Comparison of ENCODE assay signal across 11 cellular contexts in the genomic region with DNA sequence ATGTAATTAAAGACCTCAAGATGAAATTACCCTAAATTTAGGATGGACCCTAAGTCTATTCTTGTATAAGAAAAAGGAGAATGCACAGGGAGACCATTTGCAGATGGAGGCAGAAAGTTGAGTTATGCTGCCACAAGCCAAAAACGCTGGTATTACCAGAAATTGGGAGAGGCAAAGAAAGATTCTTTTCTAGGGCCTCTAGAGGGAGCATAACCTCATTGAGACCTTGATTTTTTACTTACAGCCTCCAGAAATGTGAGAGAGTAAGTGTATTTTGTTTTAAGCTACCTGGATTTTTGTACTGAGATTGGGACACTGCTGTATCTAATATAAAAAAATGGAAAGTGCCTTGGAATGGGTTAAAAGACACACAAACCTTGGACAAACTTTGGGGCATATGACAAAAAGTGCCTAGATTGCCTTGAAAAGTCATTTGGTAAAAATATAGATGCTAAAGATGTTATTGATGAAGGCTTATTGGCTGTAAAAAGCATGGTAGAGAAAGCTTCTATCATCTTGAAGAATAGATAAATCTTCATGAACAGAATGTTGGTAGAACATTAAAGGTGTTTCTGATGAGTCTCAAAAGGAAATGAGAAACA.
DNase-seq lines count a peak whose midpoint lies in the region; ATAC-seq and TF ChIP-seq lines count a peak whose summit lies in the region.
"Had no signal": no experiment of that assay in that cellular context is flagged by ENCODE, and none has a peak within 500 bp of the region (broad histone marks: within the 10 kb centered on the region; RNA-seq: fewer than 3 reads in every experiment).

No MANE protein-coding gene starts in this region.

- no peaks in the 10 kb centered on the region for H3F3A ChIP-seq in MM.1S (ENCODE audit: insufficient read depth, low read length)
- no peaks in the 10 kb centered on the region for H3F3A ChIP-seq in SU-DHL-6 (ENCODE audit: insufficient read depth)

- H3K79me2 ChIP-seq in MM.1S (ENCODE audit: low read length) (no peaks in the 10 kb centered on the region), SU-DHL-6 (ENCODE audit: insufficient read depth, low read length) (no peaks in the 10 kb centered on the region)

- H3K9me2 ChIP-seq in MM.1S (replicated peaks; ENCODE audit: insufficient read depth, low read length): no peaks in the 10 kb centered on the region
- no peaks in the 10 kb centered on the region for H3K9me2 ChIP-seq in SU-DHL-6 (replicated peaks; ENCODE audit: insufficient read depth, low read length)

- H3K9ac ChIP-seq in MM.1S (ENCODE audit: low read length) (no peak overlapping the region), SU-DHL-6 (ENCODE audit: low read length) (no peak overlapping the region)

- H3K4me3 ChIP-seq in MM.1S (ENCODE audit: low read length) (no peak overlapping the region), SU-DHL-6 (ENCODE audit: insufficient read depth, low read length, poor library complexity, severe bottlenecking) (no peak overlapping the region)
- H3K4me3 ChIP-seq: heart left ventricle, Peyer's patch had no signal

- H3K9me3 ChIP-seq in MM.1S (replicated peaks; ENCODE audit: insufficient read depth, low read length): no peaks in the 10 kb centered on the region
- H3K9me3 ChIP-seq in SU-DHL-6 (ENCODE audit: insufficient read depth, low read length): peaks cover 4% of the 10 kb centered on the region; the same call in 1 of the 2 replicates
- H3K9me3 ChIP-seq: heart left ventricle, Peyer's patch had no signal

- no peak overlapping the region for H3K27ac ChIP-seq in MM.1S (ENCODE audit: low read length)
- no peak overlapping the region for H3K27ac ChIP-seq in SU-DHL-6 (ENCODE audit: low read depth, low read length)
- H3K27ac ChIP-seq: heart left ventricle, Peyer's patch had no signal

- H2AFZ ChIP-seq in MM.1S (ENCODE audit: low read length) (no peak overlapping the region), SU-DHL-6 (ENCODE audit: low read depth, low read length, severe bottlenecking) (peak overlapping the region; percentile 41)

- 0 out of 2 replicates have a peak, but pooled peaks have one; percentile 8 for TF ChIP-seq CTCF in GM12874 (IDR thresholded peaks at IDR 0.05; ENCODE audit: insufficient read depth, low read depth, low read length)
- TF ChIP-seq CTCF in MM.1S (IDR thresholded peaks at IDR 0.05; ENCODE audit: low read length): peak; percentile 19
- peak; percentile 31 for TF ChIP-seq CTCF in SU-DHL-6 (IDR thresholded peaks at IDR 0.05; ENCODE audit: insufficient read depth, low read length, poor library complexity, severe bottlenecking)

- no peak overlapping the region for H3K4me2 ChIP-seq in MM.1S (ENCODE audit: low read depth, low read length)
- no peak overlapping the region for H3K4me2 ChIP-seq in SU-DHL-6 (ENCODE audit: low read depth, low read length, poor library complexity, severe bottlenecking)

- no peaks in the 10 kb centered on the region for H3K4me1 ChIP-seq in MM.1S (ENCODE audit: low read length)
- H3K4me1 ChIP-seq: heart left ventricle, Peyer's patch had no signal

- DNase-seq in MM.1S (peak; percentile 19), left lobe of liver (ENCODE audit: low spot score) (no peak), NCI-H345 (lab: John Stamatoyannopoulos, UW) (no peak), 8988T (no peak)
- DNase-seq: activated CD8-positive, alpha-beta memory T cell treated with anti-CD3 and anti-CD28 coated beads, Interleukin-2, amount 50 U/mL, for 48 hours; heart left ventricle; naive thymus-derived CD4-positive, alpha-beta T cell; Peyer's patch had no signal

- H3K36me3 ChIP-seq in MM.1S (replicated peaks; ENCODE audit: insufficient read depth, low read length) (no peaks in the 10 kb centered on the region), SU-DHL-6 (ENCODE audit: low read length) (no peaks in the 10 kb centered on the region)
- H3K36me3 ChIP-seq: heart left ventricle, Peyer's patch had no signal

- H3K27me3 ChIP-seq in MM.1S (replicated peaks; ENCODE audit: insufficient read depth, low read length): no peaks in the 10 kb centered on the region
- H3K27me3 ChIP-seq in SU-DHL-6 (ENCODE audit: low read length): no peaks in the 10 kb centered on the region
- H3K27me3 ChIP-seq: heart left ventricle, Peyer's patch had no signal

- ATAC-seq in left lobe of liver: peak; percentile 69
- ATAC-seq in activated CD4-positive, CD25-positive, alpha-beta regulatory T cell treated with anti-CD3 and anti-CD28 coated beads, Interleukin-2, amount 50 U/mL, for 24 hours: no peak
- ATAC-seq: heart left ventricle; naive thymus-derived CD4-positive, alpha-beta T cell had no signal

- no peaks in the 10 kb centered on the region for H4K20me1 ChIP-seq in MM.1S (ENCODE audit: insufficient read depth, low read length)
- no peaks in the 10 kb centered on the region for H4K20me1 ChIP-seq in SU-DHL-6 (ENCODE audit: low read depth, low read length)
